ENCODE assay signal across 1 cellular context in the genomic region with DNA sequence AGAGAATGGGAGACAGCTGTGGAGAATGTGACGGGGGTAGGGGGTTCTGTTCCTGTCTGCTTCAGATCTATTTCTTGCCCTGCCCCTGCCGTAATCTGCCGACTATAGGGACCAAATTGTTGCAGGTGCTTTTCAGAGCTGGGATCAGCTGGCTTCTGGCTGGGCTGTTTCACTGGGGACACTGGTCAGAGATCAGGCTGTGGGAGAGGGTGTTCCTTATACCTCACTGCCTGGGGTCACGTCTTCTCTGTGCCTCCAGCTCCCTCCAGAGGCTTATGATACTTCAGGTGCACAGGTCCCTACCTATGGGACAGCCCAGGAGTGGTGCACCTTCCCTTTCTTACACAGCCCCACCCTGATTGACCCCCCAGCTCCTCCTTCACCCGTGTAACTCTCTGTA.
TF ChIP-seq lines count a peak whose summit lies in the region.

No MANE protein-coding gene starts in this region.

TF ChIP-seq in GM12878, 131 proteins besides CTCF, POLR2A, EP300 and RAD21 (continued from another document):
- TF ChIP-seq SP1 (IDR thresholded peaks at IDR 0.05; ENCODE audit: low read depth, low read length) (no peak), RBBP5 (conservative IDR thresholded peaks at IDR 0.05) (no peak), FOS (IDR thresholded peaks at IDR 0.05; ENCODE audit: borderline replicate concordance, extremely low read depth, insufficient read length) (no peak), NBN (IDR thresholded peaks at IDR 0.05) (no peak), MEF2B (IDR thresholded peaks at IDR 0.05; ENCODE audit: partially characterized antibody, poor library complexity, severe bottlenecking) (no peak), ZZZ3 (IDR thresholded peaks at IDR 0.05; ENCODE audit: control insufficient read depth, insufficient read length, low read depth) (no peak), STAT1 (conservative IDR thresholded peaks at IDR 0.05) (no peak), TCF3 (IDR thresholded peaks at IDR 0.05; ENCODE audit: borderline replicate concordance, insufficient read depth, low read depth, low read length) (no peak), KDM1A (IDR thresholded peaks at IDR 0.05; ENCODE audit: borderline replicate concordance) (no peak), HDAC6 (IDR thresholded peaks at IDR 0.05; ENCODE audit: unreplicated experiment) (no peak), IKZF2 (IDR thresholded peaks at IDR 0.05) (no peak)
- TF ChIP-seq, protein P1, sequence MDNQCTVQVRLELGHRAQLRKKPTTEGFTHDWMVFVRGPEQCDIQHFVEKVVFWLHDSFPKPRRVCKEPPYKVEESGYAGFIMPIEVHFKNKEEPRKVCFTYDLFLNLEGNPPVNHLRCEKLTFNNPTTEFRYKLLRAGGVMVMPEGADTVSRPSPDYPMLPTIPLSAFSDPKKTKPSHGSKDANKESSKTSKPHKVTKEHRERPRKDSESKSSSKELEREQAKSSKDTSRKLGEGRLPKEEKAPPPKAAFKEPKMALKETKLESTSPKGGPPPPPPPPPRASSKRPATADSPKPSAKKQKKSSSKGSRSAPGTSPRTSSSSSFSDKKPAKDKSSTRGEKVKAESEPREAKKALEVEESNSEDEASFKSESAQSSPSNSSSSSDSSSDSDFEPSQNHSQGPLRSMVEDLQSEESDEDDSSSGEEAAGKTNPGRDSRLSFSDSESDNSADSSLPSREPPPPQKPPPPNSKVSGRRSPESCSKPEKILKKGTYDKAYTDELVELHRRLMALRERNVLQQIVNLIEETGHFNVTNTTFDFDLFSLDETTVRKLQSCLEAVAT (IDR thresholded peaks at IDR 0.05) = no peak
